Comparison of ENCODE assay signal across 13 cellular contexts in the genomic region with DNA sequence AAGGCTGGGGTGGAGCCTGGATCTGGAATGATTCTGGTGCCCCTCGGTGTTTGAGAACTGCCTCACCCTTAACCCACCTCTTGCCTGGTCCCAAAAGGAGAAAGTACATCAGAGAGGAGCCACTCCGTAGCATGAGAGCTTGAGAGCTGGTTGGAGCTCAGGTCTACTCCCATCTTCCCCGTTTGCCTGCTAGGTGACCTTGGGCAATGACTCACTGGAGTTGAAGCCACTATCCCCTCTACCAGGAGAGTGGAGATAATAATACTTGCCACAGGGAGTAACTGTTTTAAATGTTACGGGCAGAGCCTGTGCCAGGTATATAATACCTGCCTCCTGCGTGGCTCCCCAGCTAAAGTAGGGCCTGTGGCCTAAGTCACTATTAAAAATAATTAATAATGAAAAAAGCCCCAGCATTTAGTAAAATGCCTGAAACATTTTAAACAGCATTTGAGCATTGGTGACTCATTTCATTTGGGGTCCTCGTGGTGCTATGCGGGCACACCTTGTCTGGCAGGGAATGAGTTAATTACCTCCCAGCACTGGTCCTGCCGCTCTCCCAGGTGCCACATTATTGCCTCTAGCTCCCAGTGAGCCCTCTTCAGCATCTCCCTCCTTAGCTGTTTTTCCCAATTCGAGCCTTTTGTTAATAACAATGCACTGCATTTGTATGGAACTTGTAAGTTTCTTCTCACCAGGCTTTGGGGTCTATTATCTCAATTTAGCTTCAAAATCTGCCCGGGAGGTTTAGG. TPM values are rescaled to one million over a fixed set of nuclear protein-coding genes. Genes with fewer than 3 reads are reported as not detected.
DNase-seq lines count a peak whose midpoint lies in the region; ATAC-seq and TF ChIP-seq lines count a peak whose summit lies in the region.
"Had no signal": no experiment of that assay in that cellular context is flagged by ENCODE, and none has a peak within 500 bp of the region (broad histone marks: within the 10 kb centered on the region; RNA-seq: fewer than 3 reads in every experiment).

No MANE protein-coding gene starts in this region.

- H3K9ac ChIP-seq in SK-N-SH, result no peak overlapping the region; the same call in 1 of the 2 replicates
- H3K9ac ChIP-seq: KMS-11 had no signal

- peaks cover 39% of the 10 kb centered on the region for H3K36me3 Mint-ChIP-seq in activated CD4-positive, alpha-beta T cell treated with anti-CD3 and anti-CD28 coated beads for 36 hours (ENCODE audit: low read depth)

- DNase-seq in activated CD4-positive, alpha-beta T cell treated with anti-CD3 and anti-CD28 coated beads for 36 hours, result no peak
- DNase-seq in activated CD4-positive, alpha-beta T cell treated with anti-CD3 and anti-CD28 coated beads for 48 hours, result no peak
- DNase-seq in SK-N-SH, result no peak
- peak; percentile 73 for DNase-seq in choroid plexus epithelial cell (ENCODE audit: low read depth)
- DNase-seq in renal cortical epithelial cell (ENCODE audit: low read depth), result peak; percentile 44
- no peak for DNase-seq in vagina (ENCODE audit: extremely low spot score in 2 of 2)
- no peak for DNase-seq in HEK293T (ENCODE audit: extremely low spot score)
- DNase-seq: esophagus squamous epithelium, NCI-H524 had no signal

- no peaks in the 10 kb centered on the region for H3K36me3 ChIP-seq in SK-N-SH (replicated peaks in 1 of 2; ENCODE audit: control insufficient read depth in 1 of 2, insufficient read depth in 2 of 2, low read length in 1 of 2)
- H3K36me3 ChIP-seq in vagina, result no peaks in the 10 kb centered on the region
- H3K36me3 ChIP-seq: esophagus squamous epithelium, right atrium auricular region had no signal

- TF ChIP-seq POLR2A in vagina (IDR thresholded peaks at IDR 0.05), result no peak

- H3K4me1 Mint-ChIP-seq in activated CD4-positive, alpha-beta T cell treated with anti-CD3 and anti-CD28 coated beads for 36 hours, result peaks cover 93% of the 10 kb centered on the region

- H3K9me2 ChIP-seq in SK-N-SH, result no peaks in the 10 kb centered on the region

- H3K27ac Mint-ChIP-seq in activated CD4-positive, alpha-beta T cell treated with anti-CD3 and anti-CD28 coated beads for 36 hours, result peak overlapping the region; percentile 98

- H3K27me3 Mint-ChIP-seq in activated CD4-positive, alpha-beta T cell treated with anti-CD3 and anti-CD28 coated beads for 36 hours, result no peaks in the 10 kb centered on the region

- peaks cover 30% of the 10 kb centered on the region for H3F3A ChIP-seq in SK-N-SH (replicated peaks; ENCODE audit: insufficient read depth)

- H3K4me3 ChIP-seq in SK-N-SH (ENCODE audit: low read depth in 2 of 2, low read length in 1 of 2), result no peak overlapping the region
- no peak overlapping the region for H3K4me3 ChIP-seq in choroid plexus epithelial cell (ENCODE audit: low read depth, low read length)
- no peak overlapping the region for H3K4me3 ChIP-seq in vagina
- H3K4me3 ChIP-seq: esophagus squamous epithelium, lung, right atrium auricular region had no signal

- 72% methylated on average over 10 of the region's 10 CpGs for WGBS in SK-N-SH (ENCODE audit: low lambda C conversion rate)

- H3K27me3 ChIP-seq in SK-N-SH (ENCODE audit: insufficient read depth) (no peaks in the 10 kb centered on the region), vagina (no peaks in the 10 kb centered on the region)
- H3K27me3 ChIP-seq: right atrium auricular region had no signal

- intact Hi-C loops in activated CD4-positive, alpha-beta T cell treated with anti-CD3 and anti-CD28 coated beads for 36 hours (cut with DNase I, micrococcal nuclease), result no loop called here
- intact Hi-C loops in vagina (cut with DNase I), result no loop called here

- H3K4me1 ChIP-seq in SK-N-SH (ENCODE audit: control insufficient read depth in 1 of 2, insufficient read depth in 2 of 2, low read depth in 1 of 2, low read length in 1 of 2), result peaks cover 20 to 40% of the 10 kb centered on the region in 2 experiments; a peak in 3 of 4 replicates
- H3K4me1 ChIP-seq in vagina, result peaks cover 18% of the 10 kb centered on the region

- TF ChIP-seq CTCF in SK-N-SH (IDR thresholded peaks at IDR 0.05), result no peak
- TF ChIP-seq CTCF in choroid plexus epithelial cell (conservative IDR thresholded peaks at IDR 0.05; ENCODE audit: low read depth, low read length), result no peak
- no peak for TF ChIP-seq CTCF in vagina (IDR thresholded peaks at IDR 0.05)

- H3K4me2 ChIP-seq in SK-N-SH, result peak overlapping the region; percentile 45
- H3K4me2 ChIP-seq: KMS-11 had no signal

- no peaks in the 10 kb centered on the region for H3K9me3 Mint-ChIP-seq in activated CD4-positive, alpha-beta T cell treated with anti-CD3 and anti-CD28 coated beads for 36 hours (ENCODE audit: low read depth)

- no peak for TF ChIP-seq RAD21 in SK-N-SH (IDR thresholded peaks at IDR 0.05; ENCODE audit: low read length)

- CTCF ChIA-PET in activated CD4-positive, alpha-beta T cell treated with anti-CD3 and anti-CD28 coated beads for 36 hours (lab: Charles Lee), result interaction anchor here (0.8 to 1.8 kb wide), 5 partner anchors 9 to 302 kb away, joined by 3 to 9 read pairs (median 7); no protein-coding TSS in a partner anchor
- CTCF ChIA-PET in SK-N-SH (lab: Yijun Ruan, JAX), result interaction anchor here (0.7 to 1.9 kb wide), 4 partner anchors 13 to 152 kb away, joined by 3 to 6 read pairs (median 4); no protein-coding TSS in a partner anchor
- CTCF ChIA-PET in HEK293T (lab: Yijun Ruan, JAX), result interaction anchor here (1.0 to 1.2 kb wide), 2 partner anchors 124 to 153 kb away, joined by 3 to 4 read pairs; no protein-coding TSS in a partner anchor

- ATAC-seq in activated CD4-positive, alpha-beta T cell treated with anti-CD3 and anti-CD28 coated beads for 36 hours, result no peak
- ATAC-seq in HG02571 (IDR thresholded peaks at IDR 0.05; ENCODE audit: unreplicated experiment), result no peak

- no peaks in the 10 kb centered on the region for H3K79me2 ChIP-seq in SK-N-SH (ENCODE audit: insufficient read depth)

- POLR2A ChIA-PET in activated CD4-positive, alpha-beta T cell treated with anti-CD3 and anti-CD28 coated beads for 36 hours (lab: Charles Lee), result interaction anchor here (1.0 to 1.1 kb wide), 2 partner anchors 18 to 44 kb away, joined by 5 to 6 read pairs; no protein-coding TSS in a partner anchor
- POLR2A ChIA-PET in SK-N-SH (lab: Yijun Ruan, JAX) (no interaction called here), HEK293T (lab: Yijun Ruan, JAX) (no interaction called here)

- H3K4me3 Mint-ChIP-seq in activated CD4-positive, alpha-beta T cell treated with anti-CD3 and anti-CD28 coated beads for 36 hours, result no peak overlapping the region

- TF ChIP-seq EP300 in SK-N-SH (IDR thresholded peaks at IDR 0.05; ENCODE audit: borderline replicate concordance in 1 of 2, low read depth in 1 of 2, low read length in 1 of 2), result no peak

- H3K9me3 ChIP-seq in SK-N-SH (no peaks in the 10 kb centered on the region), vagina (no peaks in the 10 kb centered on the region)
- H3K9me3 ChIP-seq: esophagus squamous epithelium, right atrium auricular region had no signal

- no peak overlapping the region; the same call in 1 of the 2 replicates for H2AFZ ChIP-seq in SK-N-SH (ENCODE audit: low read depth)

- H4K20me1 ChIP-seq in SK-N-SH (ENCODE audit: insufficient read depth), result no peaks in the 10 kb centered on the region

- H3K27ac ChIP-seq in SK-N-SH (ENCODE audit: low read depth in 2 of 2, low read length in 1 of 2) (peak overlapping the region in 1 of 2 experiments; percentile 64; a peak in 2 of 4 replicates), vagina (no peak overlapping the region)
- H3K27ac ChIP-seq: KMS-11, right atrium auricular region had no signal

TF ChIP-seq in SK-N-SH, 30 proteins besides CTCF, POLR2A, EP300 and RAD21:
- TF ChIP-seq FOSL2 (IDR thresholded peaks at IDR 0.05; ENCODE audit: borderline replicate concordance, low read depth), result peak; percentile 38; the same call in 1 of the 2 replicates
- TF ChIP-seq GATA2 (CRISPR knock-in tag; IDR thresholded peaks at IDR 0.05), result no peak
TF ChIP-seq in SK-N-SH: peak in this region for 1.

TF ChIP-seq in HEK293T, 16 proteins besides CTCF, POLR2A, EP300 and RAD21:
- TF ChIP-seq LEF1 (IDR thresholded peaks at IDR 0.05; ENCODE audit: borderline replicate concordance) (no peak), ZNF384 (IDR thresholded peaks at IDR 0.05) (no peak)

RNA-seq across cellular contexts. Expression of a gene that starts 22.5 kb away (rescaled TPM):
- total RNA-seq in activated CD4-positive, alpha-beta T cell treated with anti-CD3 and anti-CD28 coated beads for 36 hours, result 10 to 100 TPM; 33.1 to 42.8 TPM
- polyA plus RNA-seq in SK-N-SH (2012; rRNA removed), result 0.03 and 0.07 TPM in 2 replicates
- polyA plus RNA-seq in SK-N-SH (2012; cell fraction: cytosol; rRNA removed), result 0.01 and 0.04 TPM in 2 replicates
- 0.08 and 0.13 TPM in 2 replicates for polyA plus RNA-seq in SK-N-SH (2012; cell fraction: nucleus; rRNA removed)
- total RNA-seq in renal cortical epithelial cell (not detected in 2 replicates), vagina (16.2 TPM)

Comparison
In these comparisons a context has a peak if more than half of its experiments do, and no peak if none do; other contexts are left out.
1. DNase-seq: peak in choroid plexus epithelial cell (single experiment) and renal cortical epithelial cell (single experiment); none in activated CD4-positive, alpha-beta T cell treated with anti-CD3 and anti-CD28 coated beads for 36 hours (single experiment), activated CD4-positive, alpha-beta T cell treated with anti-CD3 and anti-CD28 coated beads for 48 hours (single experiment), SK-N-SH (single experiment), vagina (0 of 2) and HEK293T (single experiment).
2. RNA of a gene that starts 22.5 kb away (total RNA-seq): 33.1 to 42.8 TPM in activated CD4-positive, alpha-beta T cell treated with anti-CD3 and anti-CD28 coated beads for 36 hours and 16.2 TPM in vagina (single experiment); not detected in renal cortical epithelial cell; every median in the first group is over 10 times any median in the second.